ENCODE assay signal across 1 cellular context in the genomic region with DNA sequence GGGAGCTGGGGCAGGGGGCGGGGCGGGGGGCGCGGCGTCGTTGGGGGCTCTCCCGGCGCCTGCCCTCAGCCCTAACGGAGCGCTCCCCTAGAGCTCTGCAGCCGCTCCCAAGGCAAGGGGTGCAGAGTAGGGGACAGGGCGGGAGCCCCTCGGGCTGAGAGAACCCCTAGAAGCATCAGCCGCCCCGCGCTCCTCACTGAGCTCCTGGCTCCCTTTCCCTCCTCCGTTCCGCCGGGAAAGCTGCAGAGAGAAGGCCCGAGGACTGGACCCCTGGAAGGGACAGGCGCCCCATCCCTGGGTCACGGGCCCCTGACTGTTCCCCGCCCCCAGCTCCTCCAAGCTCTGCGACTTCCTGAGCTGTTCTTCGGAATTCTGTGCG.
TF ChIP-seq lines count a peak whose summit lies in the region.

No MANE protein-coding gene starts in this region.

TF ChIP-seq in SK-N-SH treated with all-trans-retinoic acid at 6 μM for 48 hours, 23 proteins besides CTCF, POLR2A, EP300 and RAD21 (continued from another document):
- TF ChIP-seq, protein P1, sequence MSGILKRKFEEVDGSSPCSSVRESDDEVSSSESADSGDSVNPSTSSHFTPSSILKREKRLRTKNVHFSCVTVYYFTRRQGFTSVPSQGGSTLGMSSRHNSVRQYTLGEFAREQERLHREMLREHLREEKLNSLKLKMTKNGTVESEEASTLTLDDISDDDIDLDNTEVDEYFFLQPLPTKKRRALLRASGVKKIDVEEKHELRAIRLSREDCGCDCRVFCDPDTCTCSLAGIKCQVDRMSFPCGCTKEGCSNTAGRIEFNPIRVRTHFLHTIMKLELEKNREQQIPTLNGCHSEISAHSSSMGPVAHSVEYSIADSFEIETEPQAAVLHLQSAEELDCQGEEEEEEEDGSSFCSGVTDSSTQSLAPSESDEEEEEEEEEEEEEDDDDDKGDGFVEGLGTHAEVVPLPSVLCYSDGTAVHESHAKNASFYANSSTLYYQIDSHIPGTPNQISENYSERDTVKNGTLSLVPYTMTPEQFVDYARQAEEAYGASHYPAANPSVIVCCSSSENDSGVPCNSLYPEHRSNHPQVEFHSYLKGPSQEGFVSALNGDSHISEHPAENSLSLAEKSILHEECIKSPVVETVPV (CRISPR knock-in tag; IDR thresholded peaks at IDR 0.05) = no peak
- TF ChIP-seq CSDC2 (CRISPR knock-in tag; IDR thresholded peaks at IDR 0.05) = no peak
- no peak for TF ChIP-seq CREB5 (CRISPR knock-in tag; IDR thresholded peaks at IDR 0.05; ENCODE audit: low read depth)
- no peak for TF ChIP-seq ESRRG (CRISPR knock-in tag; IDR thresholded peaks at IDR 0.05)
- no peak for TF ChIP-seq ZFP3 (CRISPR knock-in tag; IDR thresholded peaks at IDR 0.05)
- TF ChIP-seq PATZ1 (CRISPR knock-in tag; IDR thresholded peaks at IDR 0.05; ENCODE audit: borderline replicate concordance) = no peak
- no peak for TF ChIP-seq BACH2 (CRISPR knock-in tag; IDR thresholded peaks at IDR 0.05; ENCODE audit: borderline replicate concordance)
